ENCODE assay signal across 30 cellular contexts in genomic region chr12:92261692-92262091, GRCh38.
DNase-seq lines count a peak whose midpoint lies in the region; ATAC-seq, FAIRE-seq and TF ChIP-seq lines count a peak whose summit lies in the region.
"Had no signal": no experiment of that assay in that cellular context is flagged by ENCODE, and none has a peak within 500 bp of the region (broad histone marks: within the 10 kb centered on the region; RNA-seq: fewer than 3 reads in every experiment).

No MANE protein-coding gene starts in this region.

- intact Hi-C loops in K562 (cut with micrococcal nuclease) (no loop called here), esophagus muscularis mucosa (cut with DNase I) (no loop called here)

- no peaks in the 10 kb centered on the region for H3K4me1 ChIP-seq in K562 (replicated peaks in 1 of 2; ENCODE audit: control insufficient read depth in 2 of 2, insufficient read depth in 2 of 2, low read length in 2 of 2)
- H3K4me1 ChIP-seq in esophagus muscularis mucosa = no peaks in the 10 kb centered on the region
- H3K4me1 ChIP-seq: A549, BE2C, BLaER1, Caco-2 had no signal

- POLR2A ChIA-PET in K562 (lab: Yijun Ruan, JAX) = interaction anchor here (1.2 kb wide), 1 partner anchor 31 kb away, joined by 4 read pairs; no protein-coding TSS in a partner anchor

- in situ Hi-C loops in K562 (cut with MboI) = no loop called here

- 33% methylated on average over 2 of the region's 2 CpGs for WGBS in K562 (ENCODE audit: insufficient coverage, low coverage, missing lambda C conversion rate)
- WGBS in esophagus muscularis mucosa = 79% methylated on average over 2 of the region's 2 CpGs

- no peaks in the 10 kb centered on the region for H3K79me2 ChIP-seq in K562 (ENCODE audit: control insufficient read depth, insufficient read depth, low read length)

- no peak for ATAC-seq in K562
- ATAC-seq in HG02973 (IDR thresholded peaks at IDR 0.05; ENCODE audit: unreplicated experiment) = no peak
- ATAC-seq: A549; CD8-positive, alpha-beta T cell had no signal

- no peak overlapping the region for H2AFZ ChIP-seq in K562 (ENCODE audit: low read depth, low read length)

- BruUV-seq in K562 (replicated peaks; lab: Mats Ljungman, UMichigan) = no TSS peak

- no peak overlapping the region for H3K4me2 ChIP-seq in K562 (ENCODE audit: insufficient read depth, low read length)
- H3K4me2 ChIP-seq: A549; BLaER1; BLaER1 treated with 17β-estradiol and CSF1 and Interleukin-3, amounts not matched to agents 10 nM and 100 nM had no signal

- TF ChIP-seq CTCF in K562 (IDR thresholded peaks at IDR 0.05 in 2 of 3, conservative IDR thresholded peaks at IDR 0.05 in 1 of 3; ENCODE audit: insufficient read depth in 2 of 3, low read depth in 1 of 3, low read length in 3 of 3) (no peak), esophagus muscularis mucosa (IDR thresholded peaks at IDR 0.05) (no peak)

- no peaks in the 10 kb centered on the region for H4K20me1 ChIP-seq in K562 (replicated peaks; ENCODE audit: control insufficient read depth, insufficient read depth, low read length)
- H4K20me1 ChIP-seq: BLaER1; BLaER1 treated with 17β-estradiol and CSF1 and Interleukin-3, amounts not matched to agents 10 nM and 100 nM had no signal

- CTCF ChIA-PET in K562 (lab: Yijun Ruan, JAX; ENCODE audit: low intra/inter-chr PET ratio) = no interaction called here

- no peaks in the 10 kb centered on the region for H3K9me3 ChIP-seq in K562 (replicated peaks; ENCODE audit: control insufficient read depth, insufficient read depth, low read depth, low read length)
- no peaks in the 10 kb centered on the region for H3K9me3 ChIP-seq in esophagus muscularis mucosa
- H3K9me3 ChIP-seq: A549; BE2C; BLaER1; BLaER1 treated with 17β-estradiol and CSF1 and Interleukin-3, amounts not matched to agents 10 nM and 100 nM; Caco-2 had no signal

- no peak overlapping the region for H3K9ac ChIP-seq in K562 (ENCODE audit: insufficient read depth in 1 of 2, low read depth in 2 of 2, low read length in 2 of 2)
- H3K9ac ChIP-seq: BLaER1; BLaER1 treated with 17β-estradiol and CSF1 and Interleukin-3, amounts not matched to agents 10 nM and 100 nM had no signal

- no peaks in the 10 kb centered on the region for H3K36me3 ChIP-seq in K562 (ENCODE audit: control insufficient read depth, insufficient read depth, low read length)
- H3K36me3 ChIP-seq in esophagus muscularis mucosa = no peaks in the 10 kb centered on the region
- H3K36me3 ChIP-seq: BE2C; BLaER1; BLaER1 treated with 17β-estradiol and CSF1 and Interleukin-3, amounts not matched to agents 10 nM and 100 nM had no signal

- DNase-seq in K562 (ENCODE audit: extremely low read depth in 1 of 4, low spot score in 3 of 4) (no peak), esophagus muscularis mucosa (ENCODE audit: extremely low spot score) (peak; percentile 14), H4 (ENCODE audit: low spot score) (no peak)
- DNase-seq: 8988T; ACHN; AML-193; BE2C; C1 segment of cervical spinal cord; Caco-2; Calu3; CD4-positive, alpha-beta memory T cell; CD4-positive, alpha-beta T cell; CD4-positive, CD25-positive, alpha-beta regulatory T cell; CD8-positive, alpha-beta memory T cell; CD8-positive, alpha-beta T cell; DMS 273 treated with DMSO at 0.1 percent for 48 hours; DMS153; DMS53; DMS79; DMS79 treated with DMSO at 0.1 percent for 48 hours; DND-41; EL had no signal

- no peak for FAIRE-seq in K562 (lab: Jason Lieb, UNC)
- FAIRE-seq: A204.1, A549, D721Med had no signal

- no peak overlapping the region for H3K4me3 ChIP-seq in K562
- H3K4me3 ChIP-seq in esophagus muscularis mucosa = no peak overlapping the region
- H3K4me3 ChIP-seq: A549; BLaER1; BLaER1 treated with 17β-estradiol and CSF1 and Interleukin-3, amounts not matched to agents 10 nM and 100 nM had no signal

- no peak for TF ChIP-seq EP300 in K562 (IDR thresholded peaks at IDR 0.05; ENCODE audit: low read length)
- no peak for TF ChIP-seq EP300 in esophagus muscularis mucosa (IDR thresholded peaks at IDR 0.05)

- H3K27me3 ChIP-seq in K562 (ENCODE audit: control insufficient read depth in 2 of 2, insufficient read depth in 2 of 2, low read length in 2 of 2) (no peaks in the 10 kb centered on the region), esophagus muscularis mucosa (no peaks in the 10 kb centered on the region)
- H3K27me3 ChIP-seq: BE2C; BLaER1; BLaER1 treated with 17β-estradiol and CSF1 and Interleukin-3, amounts not matched to agents 10 nM and 100 nM had no signal

- H3K27ac ChIP-seq in K562 (ENCODE audit: extremely low read depth, low read depth, low read length) = no peak overlapping the region
- H3K27ac ChIP-seq in esophagus muscularis mucosa (replicated peaks in 1 of 4) = no peak overlapping the region
- H3K27ac ChIP-seq: 22Rv1; A549; BLaER1; BLaER1 treated with 17β-estradiol and CSF1 and Interleukin-3, amounts not matched to agents 10 nM and 100 nM; C4-2B had no signal

- TF ChIP-seq RAD21 in K562 (CRISPR knock-in tag; conservative IDR thresholded peaks at IDR 0.05 in 1 of 2, IDR thresholded peaks at IDR 0.05 in 1 of 2) = no peak

- no peak for TF ChIP-seq POLR2A in K562 (conservative IDR thresholded peaks at IDR 0.05)
- no peak for TF ChIP-seq POLR2A in esophagus muscularis mucosa (IDR thresholded peaks at IDR 0.05; ENCODE audit: low read depth)

- no peaks in the 10 kb centered on the region for H3K9me1 ChIP-seq in K562 (ENCODE audit: control insufficient read depth, insufficient read depth, low read length)

TF ChIP-seq in K562, 482 proteins besides CTCF, POLR2A, EP300 and RAD21:
- TF ChIP-seq RBM25 (IDR thresholded peaks at IDR 0.05; ENCODE audit: low read depth, low read length, severe bottlenecking) (peak; percentile 54), ADNP (tag; IDR thresholded peaks at IDR 0.05) (peak; percentile 59; the same call in 1 of the 2 replicates), BRF1 (IDR thresholded peaks at IDR 0.05; ENCODE audit: borderline replicate concordance, extremely low read depth, insufficient read length) (no peak)
